9 cellular contexts compared by ENCODE assay signal in genomic region chr7:155467846-155468821, GRCh38. TPM values are rescaled to one million over a fixed set of nuclear protein-coding genes. Genes with fewer than 3 reads are reported as not detected.
A peak's percentile ranks its signal among the peaks of the same experiment; 100 is the strongest.
DNase-seq lines count a peak whose midpoint lies in the region; ATAC-seq and TF ChIP-seq lines count a peak whose summit lies in the region.
"Had no signal": no experiment of that assay in that cellular context is flagged by ENCODE, and none has a peak within 500 bp of the region (broad histone marks: within the 10 kb centered on the region; RNA-seq: fewer than 3 reads in every experiment).

No MANE protein-coding gene starts in this region.

- ATAC-seq in SK-N-SH treated with all-trans-retinoic acid at 6 μM for 48 hours (no peak), GM18519 (IDR thresholded peaks at IDR 0.05; ENCODE audit: low FRiP score, unreplicated experiment) (no peak)
- no peak for ATAC-seq in stimulated activated memory B cell treated with anti-CD40 and anti-IgM and Interleukin-4, amounts not matched to agents 10 μg/mL and 1 μg/mL and 100 μg/mL, for 72 hours

- H3K9me2 ChIP-seq in SK-N-SH = no peaks in the 10 kb centered on the region

- CTCF ChIA-PET in SK-N-SH (lab: Yijun Ruan, JAX) = interaction anchor here (0.8 to 1.0 kb wide), 2 partner anchors 15 to 17 kb away, joined by 3 read pairs; no protein-coding TSS in a partner anchor

- no peak overlapping the region for H2AFZ ChIP-seq in SK-N-SH (ENCODE audit: low read depth)

- H3K9ac ChIP-seq in SK-N-SH (no peak overlapping the region), iPS-18a (ENCODE audit: low read length) (peak overlapping the region; percentile 21)

- TF ChIP-seq EP300 in SK-N-SH (IDR thresholded peaks at IDR 0.05; ENCODE audit: borderline replicate concordance in 1 of 2, low read depth in 1 of 2, low read length in 1 of 2) = no peak

- no peaks in the 10 kb centered on the region for H3K9me3 Mint-ChIP-seq in stimulated activated memory B cell treated with anti-CD40 and anti-IgM and Interleukin-4, amounts not matched to agents 10 μg/mL and 1 μg/mL and 100 μg/mL, for 72 hours
- H3K9me3 Mint-ChIP-seq: activated CD4-positive, alpha-beta memory T cell treated with anti-CD3 and anti-CD28 coated beads, Interleukin-2, amount 10 ng/mL, durations not matched to agents 7 days and 5 days had no signal

- H3F3A ChIP-seq in SK-N-SH (replicated peaks; ENCODE audit: insufficient read depth) = peaks cover 9% of the 10 kb centered on the region

- peaks cover 41% of the 10 kb centered on the region for H3K4me1 Mint-ChIP-seq in stimulated activated memory B cell treated with anti-CD40 and anti-IgM and Interleukin-4, amounts not matched to agents 10 μg/mL and 1 μg/mL and 100 μg/mL, for 72 hours

- no peak overlapping the region for H3K4me3 ChIP-seq in SK-N-SH (ENCODE audit: low read depth in 2 of 2, low read length in 1 of 2)
- peak overlapping the region; percentile 45 for H3K4me3 ChIP-seq in iPS-18a (ENCODE audit: low read length)

- H3K27ac ChIP-seq in SK-N-SH (ENCODE audit: low read depth in 2 of 2, low read length in 1 of 2) (no peak overlapping the region), iPS-18a (ENCODE audit: low read length) (no peak overlapping the region)

- POLR2A ChIA-PET in SK-N-SH (lab: Yijun Ruan, JAX) = no interaction called here

- H3K9me3 ChIP-seq in SK-N-SH (no peaks in the 10 kb centered on the region), iPS-18a (ENCODE audit: control insufficient read depth, low read depth, low read length) (no peaks in the 10 kb centered on the region)

- peak overlapping the region; percentile 54 for H3K4me3 Mint-ChIP-seq in stimulated activated memory B cell treated with anti-CD40 and anti-IgM and Interleukin-4, amounts not matched to agents 10 μg/mL and 1 μg/mL and 100 μg/mL, for 72 hours
- H3K4me3 Mint-ChIP-seq: activated CD4-positive, alpha-beta memory T cell treated with anti-CD3 and anti-CD28 coated beads, Interleukin-2, amount 10 ng/mL, durations not matched to agents 7 days and 5 days had no signal

- H3K27me3 Mint-ChIP-seq in stimulated activated memory B cell treated with anti-CD40 and anti-IgM and Interleukin-4, amounts not matched to agents 10 μg/mL and 1 μg/mL and 100 μg/mL, for 72 hours = peaks cover 100% of the 10 kb centered on the region

- H3K4me1 ChIP-seq in SK-N-SH (ENCODE audit: control insufficient read depth in 1 of 2, insufficient read depth in 2 of 2, low read depth in 1 of 2, low read length in 1 of 2) (no peaks in the 10 kb centered on the region; a peak in 1 of 4 replicates), iPS-18a (ENCODE audit: control insufficient read depth, low read depth, low read length) (peaks cover 6% of the 10 kb centered on the region)

- no peak overlapping the region for H3K27ac Mint-ChIP-seq in stimulated activated memory B cell treated with anti-CD40 and anti-IgM and Interleukin-4, amounts not matched to agents 10 μg/mL and 1 μg/mL and 100 μg/mL, for 72 hours
- H3K27ac Mint-ChIP-seq: activated CD4-positive, alpha-beta memory T cell treated with anti-CD3 and anti-CD28 coated beads, Interleukin-2, amount 10 ng/mL, durations not matched to agents 7 days and 5 days had no signal

- 10% methylated on average over 60 of the region's 70 CpGs for WGBS in SK-N-SH (ENCODE audit: low lambda C conversion rate)

- DNase-seq in SK-N-SH = peak; percentile 48
- peak; percentile 18 for DNase-seq in RPMI7951 (ENCODE audit: low read depth)
- no peak for DNase-seq in NK-92 treated with Interleukin-12 subunit alpha and Interleukin-12 subunit beta, amount 100 ng/mL, for 24 hours (lab: John Stamatoyannopoulos, UW)
- no peak for DNase-seq in NCI-H2171 (lab: John Stamatoyannopoulos, UW)
- DNase-seq: activated CD4-positive, alpha-beta memory T cell treated with anti-CD3 and anti-CD28 coated beads, Interleukin-2, amount 10 ng/mL, durations not matched to agents 7 days and 5 days had no signal

- H3K27me3 ChIP-seq in SK-N-SH (ENCODE audit: insufficient read depth) = peaks cover 97% of the 10 kb centered on the region
- peaks cover 100% of the 10 kb centered on the region for H3K27me3 ChIP-seq in iPS-18a (ENCODE audit: control insufficient read depth, insufficient read depth, low read length)

- TF ChIP-seq CTCF in SK-N-SH (IDR thresholded peaks at IDR 0.05) = no peak

- H3K36me3 ChIP-seq in SK-N-SH (replicated peaks in 1 of 2; ENCODE audit: control insufficient read depth in 1 of 2, insufficient read depth in 2 of 2, low read length in 1 of 2) (no peaks in the 10 kb centered on the region), iPS-18a (ENCODE audit: control insufficient read depth, low read depth, low read length) (no peaks in the 10 kb centered on the region)

- peaks cover 4% of the 10 kb centered on the region for H4K20me1 ChIP-seq in SK-N-SH (ENCODE audit: insufficient read depth)

- no peaks in the 10 kb centered on the region for H3K36me3 Mint-ChIP-seq in stimulated activated memory B cell treated with anti-CD40 and anti-IgM and Interleukin-4, amounts not matched to agents 10 μg/mL and 1 μg/mL and 100 μg/mL, for 72 hours

- H3K79me2 ChIP-seq in SK-N-SH (ENCODE audit: insufficient read depth) = no peaks in the 10 kb centered on the region

- H3K4me2 ChIP-seq in SK-N-SH = peak overlapping the region; percentile 53; the same call in 1 of the 2 replicates

- TF ChIP-seq RAD21 in SK-N-SH (IDR thresholded peaks at IDR 0.05; ENCODE audit: low read length) = no peak

TF ChIP-seq in SK-N-SH, 30 proteins besides CTCF, POLR2A, EP300 and RAD21:
- TF ChIP-seq RFX5 (IDR thresholded peaks at IDR 0.05; ENCODE audit: low read length) (no peak), IRF3 (IDR thresholded peaks at IDR 0.05; ENCODE audit: low read depth, low read length) (no peak), TAF1 (IDR thresholded peaks at IDR 0.05; ENCODE audit: borderline replicate concordance, low read depth, low read length) (no peak), POLR2AphosphoS5 (IDR thresholded peaks at IDR 0.05; ENCODE audit: low read depth, low read length) (no peak), CHD2 (IDR thresholded peaks at IDR 0.05; ENCODE audit: low read length, partially characterized antibody) (no peak)

TF ChIP-seq in SK-N-SH treated with all-trans-retinoic acid at 6 μM for 48 hours, 23 proteins besides CTCF, POLR2A, EP300 and RAD21 (continues in another document):
- no peak for TF ChIP-seq CREB5 (CRISPR knock-in tag; IDR thresholded peaks at IDR 0.05; ENCODE audit: low read depth)
- no peak for TF ChIP-seq ZNF565 (CRISPR knock-in tag; conservative IDR thresholded peaks at IDR 0.05; ENCODE audit: low read depth)
- TF ChIP-seq ZFP3 (CRISPR knock-in tag; IDR thresholded peaks at IDR 0.05) = no peak
- TF ChIP-seq GLIS3 (CRISPR knock-in tag; IDR thresholded peaks at IDR 0.05) = no peak
- TF ChIP-seq TSHZ2 (CRISPR knock-in tag; IDR thresholded peaks at IDR 0.05) = no peak
- TF ChIP-seq ESRRG (CRISPR knock-in tag; IDR thresholded peaks at IDR 0.05) = no peak
- TF ChIP-seq OSR1 (CRISPR knock-in tag; IDR thresholded peaks at IDR 0.05) = no peak

RNA-seq across cellular contexts. Expression of gene EN2, which starts 10.2 kb away (rescaled TPM):
- polyA plus RNA-seq in SK-N-SH (2012; rRNA removed) = 0.02 TPM in 1 of 2 replicates, not detected in the other
- polyA plus RNA-seq in SK-N-SH (2012; cell fraction: cytosol; rRNA removed) = 0.01 TPM in 1 of 2 replicates, not detected in the other
- 0.01 TPM in 1 of 2 replicates, not detected in the other for polyA plus RNA-seq in SK-N-SH (2012; cell fraction: nucleus; rRNA removed)
- not detected in 2 replicates for total RNA-seq in RPMI7951 (2014; rRNA removed; shearing (Covaris generic))
- total RNA-seq: activated CD4-positive, alpha-beta memory T cell treated with anti-CD3 and anti-CD28 coated beads, Interleukin-2, amount 10 ng/mL, durations not matched to agents 7 days and 5 days had no signal

Comparison
In these comparisons a context has a peak if more than half of its experiments do, and no peak if none do; other contexts are left out.
1. DNase-seq: peak in SK-N-SH (single experiment) and RPMI7951 (single experiment); none in NK-92 treated with Interleukin-12 subunit alpha and Interleukin-12 subunit beta, amount 100 ng/mL, for 24 hours (single experiment) and NCI-H2171 (single experiment).